Comparison of ENCODE assay signal across 8 cellular contexts in genomic region chr5:151758430-151759241, GRCh38. TPM values are rescaled to one million over a fixed set of nuclear protein-coding genes. Genes with fewer than 3 reads are reported as not detected.
DNase-seq lines count a peak whose midpoint lies in the region; ATAC-seq and TF ChIP-seq lines count a peak whose summit lies in the region.

Gene ATOX1 (minus strand): TSS chr5:151758631. CDS start chr5:151758551, 80 bp downstream.

- H4K20me1 ChIP-seq in mammary epithelial cell (ENCODE audit: insufficient read depth, low read length): no peaks in the 10 kb centered on the region

- peak within 1 kb of the TSS; percentile 23 for H3K27ac ChIP-seq in mammary epithelial cell (ENCODE audit: insufficient read depth, low read depth, low read length)

- intact Hi-C loops in mammary epithelial cell (cut with micrococcal nuclease): loop anchor here (1.0 kb wide), 2 partner anchors 13 kb away; partner anchors contain the start of gene G3BP1

- DNase-seq in A172 (ENCODE audit: low spot score): peak; percentile 89
- peak; percentile 50 for DNase-seq in NCI-H2171 treated with DMSO at 0.1 percent for 48 hours (lab: John Stamatoyannopoulos, UW)
- DNase-seq in mammary epithelial cell: peak; percentile 87
- DNase-seq in iPS-NIHi7 (ENCODE audit: extremely low spot score): peak; percentile 98
- peak; percentile 64 for DNase-seq in smooth muscle cell of the brain vasculature (ENCODE audit: low read depth, low spot score)

- H3K4me1 ChIP-seq in mammary epithelial cell (ENCODE audit: insufficient read depth, low read length): peaks cover 22% of the 10 kb centered on the region

- H3K79me2 ChIP-seq in mammary epithelial cell (ENCODE audit: insufficient read depth, low read length): peaks cover 40% of the 10 kb centered on the region

- H3K9ac ChIP-seq in mammary epithelial cell (ENCODE audit: insufficient read depth, low read length): peak within 1 kb of the TSS; percentile 80

- TF ChIP-seq CTCF in WI38 (IDR thresholded peaks at IDR 0.05; ENCODE audit: low read depth, low read length) (no peak), mammary epithelial cell (conservative IDR thresholded peaks at IDR 0.05 in 1 of 2, IDR thresholded peaks at IDR 0.05 in 1 of 2; ENCODE audit: extremely low read depth in 1 of 2, insufficient read depth in 1 of 2, low read depth in 1 of 2, low read length in 2 of 2) (no peak)

- WGBS in mammary epithelial cell (ENCODE audit: low coverage, missing lambda C conversion rate): 7% methylated on average over 21 of the region's 61 CpGs

- in situ Hi-C loops in mammary epithelial cell (cut with MboI; ENCODE audit: low sequenced_read_pairs in 2 of 2): no loop called here

- peak within 1 kb of the TSS; percentile 93 for H3K4me2 ChIP-seq in mammary epithelial cell (ENCODE audit: insufficient read depth, low read depth, low read length)

- H2AFZ ChIP-seq in mammary epithelial cell (ENCODE audit: low read depth, low read length): peak within 1 kb of the TSS; percentile 86

- H3K4me3 ChIP-seq in WI38 (ENCODE audit: low read depth, low read length) (peak within 1 kb of the TSS; percentile 76), mammary epithelial cell (replicated peaks in 1 of 3; ENCODE audit: insufficient read depth in 1 of 3, low read depth in 2 of 3, low read length in 3 of 3) (peak within 1 kb of the TSS; percentile 80 to 86 (median 83))

- no peaks in the 10 kb centered on the region for H3K9me3 ChIP-seq in mammary epithelial cell (replicated peaks; ENCODE audit: insufficient read depth, low read length)

- no peaks in the 10 kb centered on the region for H3K36me3 ChIP-seq in mammary epithelial cell (ENCODE audit: insufficient read depth, low read length)

- dilution Hi-C loops in mammary epithelial cell (cut with HindIII; ENCODE audit: low sequenced_read_pairs): no loop called here

- TSS peak; percentile 21 for BruUV-seq in mammary epithelial cell (replicated peaks; lab: Mats Ljungman, UMichigan)

- ATAC-seq in GM18511 (IDR thresholded peaks at IDR 0.05; ENCODE audit: unreplicated experiment): peak; percentile 93
- peak; percentile 95 for ATAC-seq in HG03025 (IDR thresholded peaks at IDR 0.05; ENCODE audit: low FRiP score, unreplicated experiment)

- CTCF ChIA-PET in mammary epithelial cell (lab: Charles Lee; ENCODE audit: low non-redundant PET): no interaction called here

- H3K27me3 ChIP-seq in mammary epithelial cell (ENCODE audit: insufficient read depth, low read length): no peaks in the 10 kb centered on the region

RNA-seq across cellular contexts. Expression of gene ATOX1, which starts in this region (rescaled TPM):
- total RNA-seq in A172 (2014; rRNA removed; shearing (Covaris generic)): 144 and 233 TPM in 2 replicates
- 10 to 100 TPM; 27.0 to 89.2 TPM for total RNA-seq in mammary epithelial cell
- polyA plus RNA-seq in mammary epithelial cell: 310 TPM
- polyA minus RNA-seq in mammary epithelial cell: 53.9 TPM

Comparison
In these comparisons a context has a peak if more than half of its experiments do, and no peak if none do; other contexts are left out.
1. Peak in every context shown above with its lines: DNase-seq, ATAC-seq, H3K4me3 ChIP-seq and H3K27ac ChIP-seq.